ENCODE assay signal across 19 cellular contexts in genomic region chr2:31275976-31276375, GRCh38. TPM values are rescaled to one million over a fixed set of nuclear protein-coding genes. Genes with fewer than 3 reads are reported as not detected.
DNase-seq lines count a peak whose midpoint lies in the region; ATAC-seq and TF ChIP-seq lines count a peak whose summit lies in the region.
"Had no signal": no experiment of that assay in that cellular context is flagged by ENCODE, and none has a peak within 500 bp of the region (broad histone marks: within the 10 kb centered on the region; RNA-seq: fewer than 3 reads in every experiment).

No MANE protein-coding gene starts in this region.

- no peak overlapping the region for H3K4me3 ChIP-seq in SK-N-SH (ENCODE audit: low read depth in 2 of 2, low read length in 1 of 2)
- H3K4me3 ChIP-seq: BLaER1 treated with 17β-estradiol and CSF1 and Interleukin-3, amounts not matched to agents 10 nM and 100 nM; Peyer's patch had no signal

- intact Hi-C loops in left cardiac atrium (cut with DNase I), result no loop called here

- H3K27me3 ChIP-seq in SK-N-SH (ENCODE audit: insufficient read depth), result no peaks in the 10 kb centered on the region
- H3K27me3 ChIP-seq: BLaER1 treated with 17β-estradiol and CSF1 and Interleukin-3, amounts not matched to agents 10 nM and 100 nM; Peyer's patch had no signal

- DNase-seq in SK-N-SH, result peak; percentile 58
- peak; percentile 73 for DNase-seq in RPMI7951 (ENCODE audit: low read depth)
- peak; percentile 55 for DNase-seq in left cardiac atrium
- no peak for DNase-seq in GM13977 (ENCODE audit: low spot score)
- DNase-seq: 8988T, DMS 273 treated with DMSO at 0.1 percent for 48 hours, H9, IMR-90, Karpas-422, NCI-H187, NCI-H446 treated with DMSO at 0.1 percent for 48 hours, NCI-H82, Peyer's patch, SHP77 treated with DMSO at 0.1 percent for 48 hours had no signal

- H3K9me2 ChIP-seq in SK-N-SH, result no peaks in the 10 kb centered on the region

- 48% methylated on average over 5 of the region's 5 CpGs for WGBS in SK-N-SH (ENCODE audit: low lambda C conversion rate)

- no peak overlapping the region for H3K4me2 ChIP-seq in SK-N-SH

- no peak for TF ChIP-seq CTCF in SK-N-SH (IDR thresholded peaks at IDR 0.05)
- no peak for TF ChIP-seq CTCF in GM13977 (IDR thresholded peaks at IDR 0.05; ENCODE audit: extremely low read depth, insufficient read depth, missing control alignments)

- POLR2A ChIA-PET in SK-N-SH (lab: Yijun Ruan, JAX), result no interaction called here

- no peak overlapping the region for H3K27ac ChIP-seq in SK-N-SH (ENCODE audit: low read depth in 2 of 2, low read length in 1 of 2)
- H3K27ac ChIP-seq: BLaER1 treated with 17β-estradiol and CSF1 and Interleukin-3, amounts not matched to agents 10 nM and 100 nM; Peyer's patch had no signal

- H3F3A ChIP-seq in SK-N-SH (replicated peaks; ENCODE audit: insufficient read depth), result no peaks in the 10 kb centered on the region

- CTCF ChIA-PET in SK-N-SH (lab: Yijun Ruan, JAX), result interaction anchor here (0.9 to 1.8 kb wide), 4 partner anchors 9 to 58 kb away, joined by 3 to 9 read pairs (median 6); partner anchors contain the start of gene EHD3

- no peaks in the 10 kb centered on the region for H3K9me3 ChIP-seq in SK-N-SH
- H3K9me3 ChIP-seq: Peyer's patch had no signal

- H3K79me2 ChIP-seq in SK-N-SH (ENCODE audit: insufficient read depth), result no peaks in the 10 kb centered on the region

- ATAC-seq in SK-N-SH treated with all-trans-retinoic acid at 6 μM for 48 hours (no peak), left cardiac atrium (peak; percentile 74), HG03095 (IDR thresholded peaks at IDR 0.05; ENCODE audit: unreplicated experiment) (no peak), HG02759 (IDR thresholded peaks at IDR 0.05; ENCODE audit: unreplicated experiment) (no peak), GM21737 (IDR thresholded peaks at IDR 0.05; ENCODE audit: unreplicated experiment) (no peak)

- H3K9ac ChIP-seq in SK-N-SH, result no peak overlapping the region
- H3K9ac ChIP-seq: BLaER1 treated with 17β-estradiol and CSF1 and Interleukin-3, amounts not matched to agents 10 nM and 100 nM had no signal

- peaks cover 0 to 17% of the 10 kb centered on the region in 2 experiments; a peak in 1 of 4 replicates for H3K4me1 ChIP-seq in SK-N-SH (ENCODE audit: control insufficient read depth in 1 of 2, insufficient read depth in 2 of 2, low read depth in 1 of 2, low read length in 1 of 2)
- H3K4me1 ChIP-seq: Peyer's patch had no signal

- H3K36me3 ChIP-seq in SK-N-SH (replicated peaks in 1 of 2; ENCODE audit: control insufficient read depth in 1 of 2, insufficient read depth in 2 of 2, low read length in 1 of 2), result no peaks in the 10 kb centered on the region
- H3K36me3 ChIP-seq: BLaER1 treated with 17β-estradiol and CSF1 and Interleukin-3, amounts not matched to agents 10 nM and 100 nM; Peyer's patch had no signal

- TF ChIP-seq RAD21 in SK-N-SH (IDR thresholded peaks at IDR 0.05; ENCODE audit: low read length), result no peak

- H4K20me1 ChIP-seq in SK-N-SH (ENCODE audit: insufficient read depth), result no peaks in the 10 kb centered on the region
- H4K20me1 ChIP-seq: BLaER1 treated with 17β-estradiol and CSF1 and Interleukin-3, amounts not matched to agents 10 nM and 100 nM had no signal

- no peak overlapping the region for H2AFZ ChIP-seq in SK-N-SH (ENCODE audit: low read depth)

- no peak for TF ChIP-seq EP300 in SK-N-SH (IDR thresholded peaks at IDR 0.05; ENCODE audit: borderline replicate concordance in 1 of 2, low read depth in 1 of 2, low read length in 1 of 2)

- in situ Hi-C loops in GM13977 (cut with MboI; ENCODE audit: low pct_unique_long_range_greater_than_20kb, low sequenced_read_pairs, unreplicated experiment), result no loop called here

TF ChIP-seq in SK-N-SH, 30 proteins besides CTCF, POLR2A, EP300 and RAD21:
- TF ChIP-seq NRF1 (IDR thresholded peaks at IDR 0.05; ENCODE audit: low read depth, low read length) (no peak), YY1 (IDR thresholded peaks at IDR 0.05; ENCODE audit: low read depth) (no peak)

TF ChIP-seq in SK-N-SH treated with all-trans-retinoic acid at 6 μM for 48 hours, 23 proteins besides CTCF, POLR2A, EP300 and RAD21:
- TF ChIP-seq OSR1 (CRISPR knock-in tag; IDR thresholded peaks at IDR 0.05) (no peak), ZNF8 (CRISPR knock-in tag; IDR thresholded peaks at IDR 0.05) (no peak), PPARA (CRISPR knock-in tag; IDR thresholded peaks at IDR 0.05; ENCODE audit: borderline replicate concordance) (no peak), CSRNP3 (CRISPR knock-in tag; IDR thresholded peaks at IDR 0.05) (no peak), RARB (CRISPR knock-in tag; IDR thresholded peaks at IDR 0.05) (no peak), TCF4 (CRISPR knock-in tag; IDR thresholded peaks at IDR 0.05; ENCODE audit: borderline replicate concordance) (no peak), ZNF70 (CRISPR knock-in tag; IDR thresholded peaks at IDR 0.05) (no peak), PATZ1 (CRISPR knock-in tag; IDR thresholded peaks at IDR 0.05; ENCODE audit: borderline replicate concordance) (no peak), CSDC2 (CRISPR knock-in tag; IDR thresholded peaks at IDR 0.05) (no peak), BACH2 (CRISPR knock-in tag; IDR thresholded peaks at IDR 0.05; ENCODE audit: borderline replicate concordance) (no peak), ESRRG (CRISPR knock-in tag; IDR thresholded peaks at IDR 0.05) (no peak), ZFP3 (CRISPR knock-in tag; IDR thresholded peaks at IDR 0.05) (no peak), TSHZ2 (CRISPR knock-in tag; IDR thresholded peaks at IDR 0.05) (no peak)

RNA-seq across cellular contexts. Expression of gene EHD3, which starts 42.0 kb away (rescaled TPM):
- 45.3 and 45.4 TPM in 2 replicates for polyA plus RNA-seq in SK-N-SH (2012; rRNA removed)
- 23.3 and 36.2 TPM in 2 replicates for polyA plus RNA-seq in SK-N-SH (2012; cell fraction: cytosol; rRNA removed)
- polyA plus RNA-seq in SK-N-SH (2012; cell fraction: nucleus; rRNA removed), result 23.2 and 27.0 TPM in 2 replicates
- total RNA-seq in RPMI7951 (2014; rRNA removed; shearing (Covaris generic)), result 19.9 and 20.0 TPM in 2 replicates
- 10 to 100 TPM in 1 of 2 donors, 1 to 10 TPM in 1; 8.1 to 11.7 TPM for total RNA-seq in left cardiac atrium

RNA-seq across cellular contexts. Expression of gene CAPN14, which starts 58.7 kb away (rescaled TPM):
- 0.08 and 0.11 TPM in 2 replicates for polyA plus RNA-seq in SK-N-SH (2012; rRNA removed)
- 0.08 and 0.12 TPM in 2 replicates for polyA plus RNA-seq in SK-N-SH (2012; cell fraction: cytosol; rRNA removed)
- polyA plus RNA-seq in SK-N-SH (2012; cell fraction: nucleus; rRNA removed), result 0.20 and 0.25 TPM in 2 replicates
- 0.96 and 1.3 TPM in 2 replicates for total RNA-seq in RPMI7951 (2014; rRNA removed; shearing (Covaris generic))
- under 1 TPM; 0.12 to 0.26 TPM for total RNA-seq in left cardiac atrium

Comparison
In these comparisons a context has a peak if more than half of its experiments do, and no peak if none do; other contexts are left out.
1. ATAC-seq: peak in left cardiac atrium (2 of 2); none in SK-N-SH treated with all-trans-retinoic acid at 6 μM for 48 hours (single experiment), HG03095 (single experiment), HG02759 (single experiment) and GM21737 (single experiment).